ENCODE assay signal across 1 cellular context in the genomic region with DNA sequence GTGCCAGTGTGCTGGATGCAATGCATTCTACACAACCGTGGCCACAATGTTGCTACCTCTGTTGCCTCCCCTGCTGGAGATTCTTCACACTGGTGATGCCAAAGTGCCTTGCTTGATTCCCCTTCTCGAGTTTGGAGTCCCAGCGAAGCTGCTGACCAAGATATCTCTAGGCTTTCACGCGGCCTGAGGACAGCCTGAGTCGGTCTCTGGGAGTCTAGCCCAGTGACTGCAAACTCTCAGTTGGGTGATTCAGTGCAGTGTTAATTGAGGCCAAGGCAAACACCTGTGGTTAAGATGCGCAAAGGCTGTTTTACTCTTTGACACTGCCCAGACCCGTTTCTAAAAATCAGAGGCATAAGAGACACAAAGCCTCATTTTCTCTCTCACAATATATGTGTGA.
TF ChIP-seq lines count a peak whose summit lies in the region.

No MANE protein-coding gene starts in this region.

TF ChIP-seq in WTC11, 78 proteins besides CTCF, POLR2A, EP300 and RAD21 (continued from another document):
- TF ChIP-seq, protein P1, sequence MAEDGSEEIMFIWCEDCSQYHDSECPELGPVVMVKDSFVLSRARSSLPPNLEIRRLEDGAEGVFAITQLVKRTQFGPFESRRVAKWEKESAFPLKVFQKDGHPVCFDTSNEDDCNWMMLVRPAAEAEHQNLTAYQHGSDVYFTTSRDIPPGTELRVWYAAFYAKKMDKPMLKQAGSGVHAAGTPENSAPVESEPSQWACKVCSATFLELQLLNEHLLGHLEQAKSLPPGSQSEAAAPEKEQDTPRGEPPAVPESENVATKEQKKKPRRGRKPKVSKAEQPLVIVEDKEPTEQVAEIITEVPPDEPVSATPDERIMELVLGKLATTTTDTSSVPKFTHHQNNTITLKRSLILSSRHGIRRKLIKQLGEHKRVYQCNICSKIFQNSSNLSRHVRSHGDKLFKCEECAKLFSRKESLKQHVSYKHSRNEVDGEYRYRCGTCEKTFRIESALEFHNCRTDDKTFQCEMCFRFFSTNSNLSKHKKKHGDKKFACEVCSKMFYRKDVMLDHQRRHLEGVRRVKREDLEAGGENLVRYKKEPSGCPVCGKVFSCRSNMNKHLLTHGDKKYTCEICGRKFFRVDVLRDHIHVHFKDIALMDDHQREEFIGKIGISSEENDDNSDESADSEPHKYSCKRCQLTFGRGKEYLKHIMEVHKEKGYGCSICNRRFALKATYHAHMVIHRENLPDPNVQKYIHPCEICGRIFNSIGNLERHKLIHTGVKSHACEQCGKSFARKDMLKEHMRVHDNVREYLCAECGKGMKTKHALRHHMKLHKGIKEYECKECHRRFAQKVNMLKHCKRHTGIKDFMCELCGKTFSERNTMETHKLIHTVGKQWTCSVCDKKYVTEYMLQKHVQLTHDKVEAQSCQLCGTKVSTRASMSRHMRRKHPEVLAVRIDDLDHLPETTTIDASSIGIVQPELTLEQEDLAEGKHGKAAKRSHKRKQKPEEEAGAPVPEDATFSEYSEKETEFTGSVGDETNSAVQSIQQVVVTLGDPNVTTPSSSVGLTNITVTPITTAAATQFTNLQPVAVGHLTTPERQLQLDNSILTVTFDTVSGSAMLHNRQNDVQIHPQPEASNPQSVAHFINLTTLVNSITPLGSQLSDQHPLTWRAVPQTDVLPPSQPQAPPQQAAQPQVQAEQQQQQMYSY (CRISPR knock-in tag; IDR thresholded peaks at IDR 0.05) = no peak
- TF ChIP-seq GABPB1 (CRISPR knock-in tag; IDR thresholded peaks at IDR 0.05) = no peak
TF ChIP-seq in WTC11: peak in this region for 0.
